1 cellular context compared by ENCODE assay signal in the genomic region with DNA sequence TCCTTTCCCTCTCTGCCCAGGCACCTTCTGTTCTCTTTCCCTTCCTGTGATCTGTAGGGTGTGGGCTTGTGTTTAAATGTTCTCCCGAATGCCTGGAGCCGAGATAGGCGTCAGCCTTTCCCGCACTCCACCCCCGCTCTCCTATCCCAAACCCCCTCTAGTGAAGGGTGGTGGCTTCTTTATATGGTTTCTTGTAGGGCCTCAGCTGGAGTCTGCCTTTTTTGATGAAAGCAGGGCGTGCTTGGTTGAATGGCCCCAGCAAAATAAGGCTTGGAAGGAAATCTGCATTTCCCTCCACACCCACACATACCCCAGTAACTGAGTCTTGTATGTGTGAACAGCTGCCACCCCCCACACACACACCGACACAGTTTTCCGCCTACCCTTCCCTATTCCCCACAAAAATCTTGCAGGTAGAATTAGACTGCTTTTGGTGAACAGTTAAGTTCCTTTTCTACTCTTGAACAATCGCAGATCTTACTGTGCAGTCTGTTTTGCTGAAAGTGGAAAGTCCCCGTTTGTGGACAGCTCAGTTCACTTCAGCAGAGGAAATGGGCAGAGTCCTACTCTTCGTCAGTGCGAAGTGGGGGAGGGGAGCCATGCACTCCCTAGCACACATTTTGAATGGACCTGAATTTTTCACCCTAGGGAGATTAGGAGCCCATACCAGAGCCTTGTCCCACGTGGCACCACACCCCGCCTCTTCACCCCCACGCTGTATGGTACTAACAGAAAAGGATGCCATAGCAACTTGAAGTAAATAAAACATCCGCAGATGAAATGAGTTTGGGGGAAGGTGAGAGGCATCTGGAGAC.
TF ChIP-seq lines count a peak whose summit lies in the region.

No MANE protein-coding gene starts in this region.

TF ChIP-seq in H1, 55 proteins besides CTCF, POLR2A, EP300 and RAD21:
- TF ChIP-seq SIN3A (conservative IDR thresholded peaks at IDR 0.05 in 1 of 2, IDR thresholded peaks at IDR 0.05 in 1 of 2; ENCODE audit: low read depth in 1 of 2, low read length in 2 of 2) (peak in 1 of 2 experiments; percentile 35; a peak in 1 of 4 replicates), HDAC2 (IDR thresholded peaks at IDR 0.05; ENCODE audit: borderline replicate concordance in 1 of 2, low read depth in 2 of 2, low read length in 2 of 2) (no peak), CEBPB (IDR thresholded peaks at IDR 0.05; ENCODE audit: low read depth, low read length) (no peak), POLR2AphosphoS5 (IDR thresholded peaks at IDR 0.05; ENCODE audit: low read depth, low read length) (peak; percentile 29; the same call in 1 of the 2 replicates), RBBP5 (IDR thresholded peaks at IDR 0.05; ENCODE audit: borderline replicate concordance, low read depth, low read length) (no peak), ASH2L (IDR thresholded peaks at IDR 0.05; ENCODE audit: low read length) (peak; percentile 19), MAX (IDR thresholded peaks at IDR 0.05) (peak; percentile 54)
- TF ChIP-seq, protein P1, sequence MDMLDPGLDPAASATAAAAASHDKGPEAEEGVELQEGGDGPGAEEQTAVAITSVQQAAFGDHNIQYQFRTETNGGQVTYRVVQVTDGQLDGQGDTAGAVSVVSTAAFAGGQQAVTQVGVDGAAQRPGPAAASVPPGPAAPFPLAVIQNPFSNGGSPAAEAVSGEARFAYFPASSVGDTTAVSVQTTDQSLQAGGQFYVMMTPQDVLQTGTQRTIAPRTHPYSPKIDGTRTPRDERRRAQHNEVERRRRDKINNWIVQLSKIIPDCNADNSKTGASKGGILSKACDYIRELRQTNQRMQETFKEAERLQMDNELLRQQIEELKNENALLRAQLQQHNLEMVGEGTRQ (IDR thresholded peaks at IDR 0.05; ENCODE audit: low read length): 0 out of 2 replicates have a peak, but pooled peaks have one; percentile 30
